ENCODE assay signal across 19 cellular contexts in genomic region chr7:29405891-29406290, GRCh38.
"Had no signal": no experiment of that assay in that cellular context is flagged by ENCODE, and none has a peak within 500 bp of the region (broad histone marks: within the 10 kb centered on the region; RNA-seq: fewer than 3 reads in every experiment).

No MANE protein-coding gene starts in this region.

- H3K4me3 Mint-ChIP-seq: activated CD4-positive, alpha-beta T cell treated with anti-CD3 and anti-CD28 coated beads, Interleukin-2, amount 10 ng/mL, durations not matched to agents 7 days and 5 days; activated CD8-positive, alpha-beta T cell treated with anti-CD3 and anti-CD28 coated beads, Interleukin-2, amount 10 ng/mL, durations not matched to agents 7 days and 5 days; activated naive CD8-positive, alpha-beta T cell treated with anti-CD3 and anti-CD28 coated beads, Interleukin-2, amount 50 U/mL, for 24 hours; activated T-helper 1 cell treated with anti-CD3 and anti-CD28 coated beads, Interleukin-12 subunit alpha, Interleukin-12 subunit beta, Interleukin-2, Interleukin-4 antibody, amounts not matched to agents 30 ng/mL and 10 ng/mL and 1 ng/mL, durations not matched to agents 14 hours and 24 hours and 36 hours; natural killer cell treated with Interleukin-12 subunit alpha and Interleukin-12 subunit beta and Interleukin-15 and Interleukin-18, amount 100 ng/mL, for 72 hours; type B pancreatic cell had no signal

- H3K27me3 Mint-ChIP-seq: activated naive CD8-positive, alpha-beta T cell treated with anti-CD3 and anti-CD28 coated beads, Interleukin-2, amount 50 U/mL, for 24 hours; natural killer cell treated with Interleukin-12 subunit alpha and Interleukin-12 subunit beta and Interleukin-15 and Interleukin-18, amount 100 ng/mL, for 72 hours had no signal

- ATAC-seq: activated CD8-positive, alpha-beta T cell treated with anti-CD3 and anti-CD28 coated beads, Interleukin-2, amount 10 ng/mL, durations not matched to agents 7 days and 5 days; activated naive CD8-positive, alpha-beta T cell treated with anti-CD3 and anti-CD28 coated beads, Interleukin-2, amount 50 U/mL, for 24 hours; pancreas had no signal

- H3K4me1 Mint-ChIP-seq: activated CD4-positive, alpha-beta T cell treated with anti-CD3 and anti-CD28 coated beads, Interleukin-2, amount 10 ng/mL, durations not matched to agents 7 days and 5 days; activated naive CD8-positive, alpha-beta T cell treated with anti-CD3 and anti-CD28 coated beads, Interleukin-2, amount 50 U/mL, for 24 hours had no signal

- DNase-seq: activated CD4-positive, alpha-beta T cell treated with anti-CD3 and anti-CD28 coated beads, Interleukin-2, amount 10 ng/mL, durations not matched to agents 7 days and 5 days; activated CD4-positive, CD25-positive, alpha-beta regulatory T cell treated with anti-CD3 and anti-CD28 coated beads, Interleukin-2, amount 50 U/mL, for 72 hours; activated CD8-positive, alpha-beta T cell treated with anti-CD3 and anti-CD28 coated beads, Interleukin-2, amount 10 ng/mL, durations not matched to agents 7 days and 5 days; activated gamma-delta T cell; activated naive CD4-positive, alpha-beta T cell treated with anti-CD3 and anti-CD28 coated beads, Interleukin-2, amount 50 U/mL, for 16 hours; activated naive CD8-positive, alpha-beta T cell treated with anti-CD3 and anti-CD28 coated beads, Interleukin-2, amount 50 U/mL, for 24 hours; cortex of kidney; foreskin fibroblast; kidney; left ventricle myocardium inferior; mammary epithelial cell; midbrain; pancreas; stimulated activated CD4-positive, alpha-beta T cell treated with anti-CD3 and anti-CD28 coated beads, Interleukin-1b, Interleukin-23, amount 100 ng/mL, for 48 hours; testis; WERI-Rb-1 had no signal

- H3K9me3 Mint-ChIP-seq: activated CD4-positive, alpha-beta T cell treated with anti-CD3 and anti-CD28 coated beads, Interleukin-2, amount 10 ng/mL, durations not matched to agents 7 days and 5 days; activated naive CD8-positive, alpha-beta T cell treated with anti-CD3 and anti-CD28 coated beads, Interleukin-2, amount 50 U/mL, for 24 hours; activated T-helper 1 cell treated with anti-CD3 and anti-CD28 coated beads, Interleukin-12 subunit alpha, Interleukin-12 subunit beta, Interleukin-2, Interleukin-4 antibody, amounts not matched to agents 30 ng/mL and 10 ng/mL and 1 ng/mL, durations not matched to agents 14 hours and 24 hours and 36 hours; natural killer cell treated with Interleukin-12 subunit alpha and Interleukin-12 subunit beta and Interleukin-15 and Interleukin-18, amount 100 ng/mL, for 72 hours; type B pancreatic cell had no signal

- H3K36me3 Mint-ChIP-seq: natural killer cell treated with Interleukin-12 subunit alpha and Interleukin-12 subunit beta and Interleukin-15 and Interleukin-18, amount 100 ng/mL, for 72 hours had no signal

- H3K27ac Mint-ChIP-seq: activated CD4-positive, alpha-beta T cell treated with anti-CD3 and anti-CD28 coated beads, Interleukin-2, amount 10 ng/mL, durations not matched to agents 7 days and 5 days; activated CD8-positive, alpha-beta T cell treated with anti-CD3 and anti-CD28 coated beads, Interleukin-2, amount 10 ng/mL, durations not matched to agents 7 days and 5 days; activated naive CD8-positive, alpha-beta T cell treated with anti-CD3 and anti-CD28 coated beads, Interleukin-2, amount 50 U/mL, for 24 hours; activated T-helper 1 cell treated with anti-CD3 and anti-CD28 coated beads, Interleukin-12 subunit alpha, Interleukin-12 subunit beta, Interleukin-2, Interleukin-4 antibody, amounts not matched to agents 30 ng/mL and 10 ng/mL and 1 ng/mL, durations not matched to agents 14 hours and 24 hours and 36 hours; natural killer cell treated with Interleukin-12 subunit alpha and Interleukin-12 subunit beta and Interleukin-15 and Interleukin-18, amount 100 ng/mL, for 72 hours; type B pancreatic cell had no signal
